Comparison of ENCODE assay signal across 12 cellular contexts in the genomic region with DNA sequence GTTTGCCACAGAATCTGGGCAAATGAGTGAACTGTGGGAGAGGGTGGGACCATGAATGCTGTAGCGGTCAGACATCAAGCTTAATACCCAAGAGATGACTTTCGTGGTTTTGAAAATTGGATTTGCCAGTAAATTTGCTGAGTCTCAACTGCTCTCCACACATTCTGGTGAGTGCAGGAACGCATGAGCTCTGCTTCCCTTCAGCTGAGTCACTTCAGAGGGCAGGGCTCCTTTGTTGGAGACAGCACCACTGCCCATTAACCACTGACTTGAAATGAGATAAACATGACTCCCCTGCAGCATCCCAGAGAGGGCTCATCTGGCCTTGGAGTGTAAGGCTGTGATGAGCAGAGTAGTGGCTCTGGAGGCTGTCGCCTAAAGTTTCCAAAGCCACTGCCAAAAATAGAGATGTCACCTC. TPM values are rescaled to one million over a fixed set of nuclear protein-coding genes. Genes with fewer than 3 reads are reported as not detected.
DNase-seq lines count a peak whose midpoint lies in the region; ATAC-seq and TF ChIP-seq lines count a peak whose summit lies in the region.
"Had no signal": no experiment of that assay in that cellular context is flagged by ENCODE, and none has a peak within 500 bp of the region (broad histone marks: within the 10 kb centered on the region; RNA-seq: fewer than 3 reads in every experiment).

No MANE protein-coding gene starts in this region.

- no peak overlapping the region for H3K27ac ChIP-seq in psoas muscle

- 54 to 70% (median 55%) methylated on average over 4 of the region's 4 CpGs for whole genome bisulfite sequencing in psoas muscle, 3 donors

- H3K36me3 ChIP-seq in psoas muscle (ENCODE audit: insufficient read depth in 1 of 2, low read depth in 1 of 2), result peaks cover 0 to 54% of the 10 kb centered on the region in 2 donors

- TF ChIP-seq POLR2A in GM18505 (IDR thresholded peaks at IDR 0.05; ENCODE audit: borderline replicate concordance, extremely low read depth, insufficient read depth, insufficient read length), result no peak

- H3K27me3 ChIP-seq in psoas muscle (ENCODE audit: insufficient read depth in 3 of 3, low read length in 2 of 3), result no peaks in the 10 kb centered on the region

- TF ChIP-seq CTCF in psoas muscle (IDR thresholded peaks at IDR 0.05), result no peak

- peaks cover 13% of the 10 kb centered on the region for H3K4me1 ChIP-seq in psoas muscle

- no peaks in the 10 kb centered on the region for H3K9me3 ChIP-seq in psoas muscle

- intact Hi-C loops in psoas muscle (cut with DNase I), result no loop called here

- peak; percentile 58 for ATAC-seq in esophagus mucosa
- peak; percentile 49 to 71 (median 55) for ATAC-seq in psoas muscle
- no peak for ATAC-seq in GM18505 (IDR thresholded peaks at IDR 0.05; ENCODE audit: unreplicated experiment)

- DNase-seq in GM04504 (ENCODE audit: low read depth), result peak; percentile 98
- peak; percentile 62 for DNase-seq in SK-MEL-5 (ENCODE audit: low read depth, low spot score)
- DNase-seq in psoas muscle, result no peak
- DNase-seq in globus pallidus (ENCODE audit: low spot score), result no peak
- no peak for DNase-seq in stimulated activated CD8-positive, alpha-beta memory T cell treated with anti-CD3 and anti-CD28 coated beads, Interleukin-4, amount 100 ng/mL, for 48 hours
- DNase-seq in OCI-M2 (lab: John Stamatoyannopoulos, UW; ENCODE audit: unreplicated experiment), result no peak
- DNase-seq: activated naive CD4-positive, alpha-beta T cell treated with anti-CD3 and anti-CD28 coated beads for 36 hours; hypothalamus; NCI-H2227 treated with DMSO at 0.1 percent for 48 hours; posterior cingulate gyrus had no signal

- no peak overlapping the region for H3K4me3 ChIP-seq in psoas muscle

- in situ Hi-C loops in SK-MEL-5 (cut with HindIII; ENCODE audit: low pct_unique_long_range_greater_than_20kb, low sequenced_read_pairs), result no loop called here

RNA-seq across cellular contexts. Expression of a gene that starts 22.6 kb away (rescaled TPM):
- 0.58 TPM in 1 of 2 replicates, not detected in the other for total RNA-seq in SK-MEL-5 (2014; rRNA removed; shearing (Covaris generic))
- not detected in 2 replicates for polyA plus RNA-seq in SK-MEL-5 (2015; cell fraction: cytosol; rRNA removed)
- polyA plus RNA-seq in SK-MEL-5 (2015; cell fraction: nucleus; rRNA removed), result not detected in 2 replicates
- 14.9 TPM for total RNA-seq in esophagus mucosa
- total RNA-seq in psoas muscle, result 10 to 100 TPM in 1 of 4 donors, 1 to 10 TPM in 2, under 1 TPM in 1; 0.97 to 28.1 (median 5.8) TPM
- 1 to 10 TPM in 2 of 3 donors, under 1 TPM in 1; 0.69 to 6.2 (median 2.9) TPM for polyA plus RNA-seq in psoas muscle
- total RNA-seq: activated naive CD4-positive, alpha-beta T cell treated with anti-CD3 and anti-CD28 coated beads for 36 hours had no signal

RNA-seq across cellular contexts. Expression of a gene that starts 37.2 kb away (rescaled TPM):
- total RNA-seq in SK-MEL-5 (2014; rRNA removed; shearing (Covaris generic)), result 244 and 273 TPM in 2 replicates
- 99.4 and 108 TPM in 2 replicates for polyA plus RNA-seq in SK-MEL-5 (2015; cell fraction: cytosol; rRNA removed)
- 23.2 and 33.1 TPM in 2 replicates for polyA plus RNA-seq in SK-MEL-5 (2015; cell fraction: nucleus; rRNA removed)
- total RNA-seq in esophagus mucosa (8.4 TPM), psoas muscle (1 to 10 TPM; 1.8 to 6.7 (median 3.6) TPM)
- 1 to 10 TPM; 1.6 to 4.3 (median 3.2) TPM for polyA plus RNA-seq in psoas muscle

Comparison
In these comparisons a context has a peak if more than half of its experiments do, and no peak if none do; other contexts are left out.
1. DNase-seq: peak in GM04504 (single experiment) and SK-MEL-5 (single experiment); none in psoas muscle (0 of 2), globus pallidus (single experiment), stimulated activated CD8-positive, alpha-beta memory T cell treated with anti-CD3 and anti-CD28 coated beads, Interleukin-4, amount 100 ng/mL, for 48 hours (single experiment) and OCI-M2 (single experiment).
2. RNA of a gene that starts 37.2 kb away (total RNA-seq): 244 to 273 TPM in SK-MEL-5; 8.4 TPM in esophagus mucosa (single experiment) and 1.8 to 6.7 TPM in psoas muscle; every median in the first group is over 10 times any median in the second.